Comparison of ENCODE assay signal across 8 cellular contexts in genomic region chr16:3266873-3267537, GRCh38. TPM values are rescaled to one million over a fixed set of nuclear protein-coding genes. Genes with fewer than 3 reads are reported as not detected.
DNase-seq lines count a peak whose midpoint lies in the region; ATAC-seq and TF ChIP-seq lines count a peak whose summit lies in the region.

No MANE protein-coding gene starts in this region.

- POLR2A ChIA-PET in HEK293T (lab: Yijun Ruan, JAX) = interaction anchor here (1.9 to 2.8 kb wide), 3 partner anchors 9 to 32 kb away, joined by 6 to 30 read pairs (median 6); partner anchors contain the start of genes ZNF200 and ZNF263

- peaks cover 4% of the 10 kb centered on the region for H3K4me1 Mint-ChIP-seq in type B pancreatic cell (ENCODE audit: unreplicated experiment)

- H3K27me3 Mint-ChIP-seq in type B pancreatic cell = peaks cover 2% of the 10 kb centered on the region

- TF ChIP-seq CTCF in foreskin fibroblast (IDR thresholded peaks at IDR 0.05; ENCODE audit: low read depth, low read length) (peak; percentile 70), type B pancreatic cell (conservative IDR thresholded peaks at IDR 0.05) (peak; percentile 70)

- no peaks in the 10 kb centered on the region for H3K9me3 Mint-ChIP-seq in type B pancreatic cell

- no peak for ATAC-seq in GM18873 (IDR thresholded peaks at IDR 0.05; ENCODE audit: low FRiP score, unreplicated experiment)
- ATAC-seq in HG03159 (IDR thresholded peaks at IDR 0.05; ENCODE audit: unreplicated experiment) = no peak

- H3K4me3 ChIP-seq in foreskin fibroblast (ENCODE audit: low read depth in 1 of 2, low read length in 2 of 2) = no peak overlapping the region

- in situ Hi-C loops in SK-MEL-5 (cut with HindIII; ENCODE audit: low pct_unique_long_range_greater_than_20kb, low sequenced_read_pairs) = no loop called here

- no peak overlapping the region for H3K4me3 Mint-ChIP-seq in type B pancreatic cell

- H3K36me3 Mint-ChIP-seq in type B pancreatic cell = no peaks in the 10 kb centered on the region

- H3K27ac Mint-ChIP-seq in type B pancreatic cell = no peak overlapping the region

- CTCF ChIA-PET in HEK293T (lab: Yijun Ruan, JAX) = interaction anchor here (0.7 to 1.6 kb wide), 7 partner anchors 9 to 95 kb away, joined by 3 to 6 read pairs (median 3); no protein-coding TSS in a partner anchor

- DNase-seq in COLO829 (ENCODE audit: low spot score) (peak; percentile 62), HEK293T (ENCODE audit: extremely low spot score) (peak; percentile 51), SK-MEL-5 (ENCODE audit: low read depth, low spot score) (peak; percentile 60), foreskin fibroblast (peak; percentile 47 to 77), type B pancreatic cell (ENCODE audit: extremely low spot score, unreplicated experiment) (no peak), GOT3 (lab: John Stamatoyannopoulos, UW) (no peak)

TF ChIP-seq in HEK293T, 16 proteins besides CTCF, POLR2A, EP300 and RAD21:
- TF ChIP-seq SUZ12 (IDR thresholded peaks at IDR 0.05) (no peak), TARDBP (IDR thresholded peaks at IDR 0.05) (no peak), ELF4 (IDR thresholded peaks at IDR 0.05) (no peak), FOXM1 (IDR thresholded peaks at IDR 0.05; ENCODE audit: borderline replicate concordance) (no peak), BHLHE40 (IDR thresholded peaks at IDR 0.05; ENCODE audit: borderline replicate concordance) (no peak)
- TF ChIP-seq, protein P1, sequence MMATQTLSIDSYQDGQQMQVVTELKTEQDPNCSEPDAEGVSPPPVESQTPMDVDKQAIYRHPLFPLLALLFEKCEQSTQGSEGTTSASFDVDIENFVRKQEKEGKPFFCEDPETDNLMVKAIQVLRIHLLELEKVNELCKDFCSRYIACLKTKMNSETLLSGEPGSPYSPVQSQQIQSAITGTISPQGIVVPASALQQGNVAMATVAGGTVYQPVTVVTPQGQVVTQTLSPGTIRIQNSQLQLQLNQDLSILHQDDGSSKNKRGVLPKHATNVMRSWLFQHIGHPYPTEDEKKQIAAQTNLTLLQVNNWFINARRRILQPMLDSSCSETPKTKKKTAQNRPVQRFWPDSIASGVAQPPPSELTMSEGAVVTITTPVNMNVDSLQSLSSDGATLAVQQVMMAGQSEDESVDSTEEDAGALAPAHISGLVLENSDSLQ (IDR thresholded peaks at IDR 0.05) = peak; percentile 85

RNA-seq across cellular contexts. Expression of gene MEFV, which starts 10.6 kb away (rescaled TPM):
- not detected in 2 replicates for total RNA-seq in SK-MEL-5 (2014; rRNA removed; shearing (Covaris generic))
- polyA plus RNA-seq in SK-MEL-5 (2015; cell fraction: cytosol; rRNA removed) = not detected in 2 replicates
- not detected in 2 replicates for polyA plus RNA-seq in SK-MEL-5 (2015; cell fraction: nucleus; rRNA removed)
- 0.19 TPM in 1 of 2 replicates, not detected in the other for total RNA-seq in type B pancreatic cell (ENCODE audit: low replicate concordance)

RNA-seq across cellular contexts. Expression of gene ZNF263, which starts 16.3 kb away (rescaled TPM):
- 42.9 and 48.0 TPM in 2 replicates for total RNA-seq in SK-MEL-5 (2014; rRNA removed; shearing (Covaris generic))
- 32.5 and 41.7 TPM in 2 replicates for polyA plus RNA-seq in SK-MEL-5 (2015; cell fraction: cytosol; rRNA removed)
- 63.1 and 85.9 TPM in 2 replicates for polyA plus RNA-seq in SK-MEL-5 (2015; cell fraction: nucleus; rRNA removed)
- 27.7 and 38.6 TPM in 2 replicates for total RNA-seq in type B pancreatic cell (ENCODE audit: low replicate concordance)

RNA-seq across cellular contexts. Expression of gene ZNF200, which starts 32.0 kb away (rescaled TPM):
- total RNA-seq in SK-MEL-5 (2014; rRNA removed; shearing (Covaris generic)) = 9.4 and 11.5 TPM in 2 replicates
- 4.9 and 6.7 TPM in 2 replicates for polyA plus RNA-seq in SK-MEL-5 (2015; cell fraction: cytosol; rRNA removed)
- polyA plus RNA-seq in SK-MEL-5 (2015; cell fraction: nucleus; rRNA removed) = 30.2 and 40.5 TPM in 2 replicates
- total RNA-seq in type B pancreatic cell (ENCODE audit: low replicate concordance) = 10.5 and 12.4 TPM in 2 replicates

RNA-seq across cellular contexts. Expression of gene TIGD7, which starts 38.2 kb away (rescaled TPM):
- 2.8 and 3.6 TPM in 2 replicates for total RNA-seq in SK-MEL-5 (2014; rRNA removed; shearing (Covaris generic))
- 1.7 and 2.1 TPM in 2 replicates for polyA plus RNA-seq in SK-MEL-5 (2015; cell fraction: cytosol; rRNA removed)
- polyA plus RNA-seq in SK-MEL-5 (2015; cell fraction: nucleus; rRNA removed) = 5.0 TPM in 2 replicates
- total RNA-seq in type B pancreatic cell (ENCODE audit: low replicate concordance) = 5.4 and 9.4 TPM in 2 replicates

RNA-seq across cellular contexts. Expression of gene ZNF75A, which starts 38.3 kb away (rescaled TPM):
- total RNA-seq in SK-MEL-5 (2014; rRNA removed; shearing (Covaris generic)) = 17.2 and 17.6 TPM in 2 replicates
- 8.9 and 13.6 TPM in 2 replicates for polyA plus RNA-seq in SK-MEL-5 (2015; cell fraction: cytosol; rRNA removed)
- polyA plus RNA-seq in SK-MEL-5 (2015; cell fraction: nucleus; rRNA removed) = 25.6 and 36.9 TPM in 2 replicates
- 41.2 and 50.8 TPM in 2 replicates for total RNA-seq in type B pancreatic cell (ENCODE audit: low replicate concordance)

Comparison
In these comparisons a context has a peak if more than half of its experiments do, and no peak if none do; other contexts are left out.
1. DNase-seq: peak in COLO829 (single experiment), HEK293T (single experiment), SK-MEL-5 (single experiment) and foreskin fibroblast (2 of 2); none in type B pancreatic cell (single experiment) and GOT3 (single experiment).